1 cellular context compared by ENCODE assay signal in the genomic region with DNA sequence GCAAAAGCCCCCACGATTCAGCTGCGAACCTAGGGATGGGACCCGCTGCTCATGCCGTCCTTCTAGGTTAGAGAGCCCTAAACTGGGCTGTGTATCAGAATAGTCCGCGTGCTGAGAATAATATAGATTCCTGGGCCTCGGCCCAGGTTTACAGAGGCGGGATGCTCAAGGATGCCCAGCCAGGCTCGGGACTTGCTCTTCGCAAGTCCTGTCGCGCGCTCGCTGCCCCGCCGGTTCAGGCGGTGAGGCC.
TF ChIP-seq lines count a peak whose summit lies in the region.

No MANE protein-coding gene starts in this region.

TF ChIP-seq in GM23338, 12 proteins besides CTCF, POLR2A, EP300 and RAD21 (continued from another document):
- TF ChIP-seq, protein P1, sequence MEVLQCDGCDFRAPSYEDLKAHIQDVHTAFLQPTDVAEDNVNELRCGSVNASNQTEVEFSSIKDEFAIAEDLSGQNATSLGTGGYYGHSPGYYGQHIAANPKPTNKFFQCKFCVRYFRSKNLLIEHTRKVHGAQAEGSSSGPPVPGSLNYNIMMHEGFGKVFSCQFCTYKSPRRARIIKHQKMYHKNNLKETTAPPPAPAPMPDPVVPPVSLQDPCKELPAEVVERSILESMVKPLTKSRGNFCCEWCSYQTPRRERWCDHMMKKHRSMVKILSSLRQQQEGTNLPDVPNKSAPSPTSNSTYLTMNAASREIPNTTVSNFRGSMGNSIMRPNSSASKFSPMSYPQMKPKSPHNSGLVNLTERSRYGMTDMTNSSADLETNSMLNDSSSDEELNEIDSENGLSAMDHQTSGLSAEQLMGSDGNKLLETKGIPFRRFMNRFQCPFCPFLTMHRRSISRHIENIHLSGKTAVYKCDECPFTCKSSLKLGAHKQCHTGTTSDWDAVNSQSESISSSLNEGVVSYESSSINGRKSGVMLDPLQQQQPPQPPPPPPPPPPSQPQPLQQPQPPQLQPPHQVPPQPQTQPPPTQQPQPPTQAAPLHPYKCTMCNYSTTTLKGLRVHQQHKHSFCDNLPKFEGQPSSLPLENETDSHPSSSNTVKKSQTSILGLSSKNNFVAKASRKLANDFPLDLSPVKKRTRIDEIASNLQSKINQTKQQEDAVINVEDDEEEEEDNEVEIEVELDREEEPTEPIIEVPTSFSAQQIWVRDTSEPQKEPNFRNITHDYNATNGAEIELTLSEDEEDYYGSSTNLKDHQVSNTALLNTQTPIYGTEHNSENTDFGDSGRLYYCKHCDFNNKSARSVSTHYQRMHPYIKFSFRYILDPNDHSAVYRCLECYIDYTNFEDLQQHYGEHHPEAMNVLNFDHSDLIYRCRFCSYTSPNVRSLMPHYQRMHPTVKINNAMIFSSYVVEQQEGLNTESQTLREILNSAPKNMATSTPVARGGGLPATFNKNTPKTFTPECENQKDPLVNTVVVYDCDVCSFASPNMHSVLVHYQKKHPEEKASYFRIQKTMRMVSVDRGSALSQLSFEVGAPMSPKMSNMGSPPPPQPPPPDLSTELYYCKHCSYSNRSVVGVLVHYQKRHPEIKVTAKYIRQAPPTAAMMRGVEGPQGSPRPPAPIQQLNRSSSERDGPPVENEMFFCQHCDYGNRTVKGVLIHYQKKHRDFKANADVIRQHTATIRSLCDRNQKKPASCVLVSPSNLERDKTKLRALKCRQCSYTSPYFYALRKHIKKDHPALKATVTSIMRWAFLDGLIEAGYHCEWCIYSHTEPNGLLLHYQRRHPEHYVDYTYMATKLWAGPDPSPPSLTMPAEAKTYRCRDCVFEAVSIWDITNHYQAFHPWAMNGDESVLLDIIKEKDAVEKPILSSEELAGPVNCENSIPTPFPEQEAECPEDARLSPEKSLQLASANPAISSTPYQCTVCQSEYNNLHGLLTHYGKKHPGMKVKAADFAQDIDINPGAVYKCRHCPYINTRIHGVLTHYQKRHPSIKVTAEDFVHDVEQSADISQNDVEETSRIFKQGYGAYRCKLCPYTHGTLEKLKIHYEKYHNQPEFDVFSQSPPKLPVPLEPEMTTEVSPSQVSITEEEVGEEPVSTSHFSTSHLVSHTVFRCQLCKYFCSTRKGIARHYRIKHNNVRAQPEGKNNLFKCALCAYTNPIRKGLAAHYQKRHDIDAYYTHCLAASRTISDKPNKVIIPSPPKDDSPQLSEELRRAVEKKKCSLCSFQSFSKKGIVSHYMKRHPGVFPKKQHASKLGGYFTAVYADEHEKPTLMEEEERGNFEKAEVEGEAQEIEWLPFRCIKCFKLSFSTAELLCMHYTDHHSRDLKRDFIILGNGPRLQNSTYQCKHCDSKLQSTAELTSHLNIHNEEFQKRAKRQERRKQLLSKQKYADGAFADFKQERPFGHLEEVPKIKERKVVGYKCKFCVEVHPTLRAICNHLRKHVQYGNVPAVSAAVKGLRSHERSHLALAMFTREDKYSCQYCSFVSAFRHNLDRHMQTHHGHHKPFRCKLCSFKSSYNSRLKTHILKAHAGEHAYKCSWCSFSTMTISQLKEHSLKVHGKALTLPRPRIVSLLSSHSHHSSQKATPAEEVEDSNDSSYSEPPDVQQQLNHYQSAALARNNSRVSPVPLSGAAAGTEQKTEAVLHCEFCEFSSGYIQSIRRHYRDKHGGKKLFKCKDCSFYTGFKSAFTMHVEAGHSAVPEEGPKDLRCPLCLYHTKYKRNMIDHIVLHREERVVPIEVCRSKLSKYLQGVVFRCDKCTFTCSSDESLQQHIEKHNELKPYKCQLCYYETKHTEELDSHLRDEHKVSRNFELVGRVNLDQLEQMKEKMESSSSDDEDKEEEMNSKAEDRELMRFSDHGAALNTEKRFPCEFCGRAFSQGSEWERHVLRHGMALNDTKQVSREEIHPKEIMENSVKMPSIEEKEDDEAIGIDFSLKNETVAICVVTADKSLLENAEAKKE (CRISPR knock-in tag; IDR thresholded peaks at IDR 0.05), result no peak
- TF ChIP-seq, protein P2, sequence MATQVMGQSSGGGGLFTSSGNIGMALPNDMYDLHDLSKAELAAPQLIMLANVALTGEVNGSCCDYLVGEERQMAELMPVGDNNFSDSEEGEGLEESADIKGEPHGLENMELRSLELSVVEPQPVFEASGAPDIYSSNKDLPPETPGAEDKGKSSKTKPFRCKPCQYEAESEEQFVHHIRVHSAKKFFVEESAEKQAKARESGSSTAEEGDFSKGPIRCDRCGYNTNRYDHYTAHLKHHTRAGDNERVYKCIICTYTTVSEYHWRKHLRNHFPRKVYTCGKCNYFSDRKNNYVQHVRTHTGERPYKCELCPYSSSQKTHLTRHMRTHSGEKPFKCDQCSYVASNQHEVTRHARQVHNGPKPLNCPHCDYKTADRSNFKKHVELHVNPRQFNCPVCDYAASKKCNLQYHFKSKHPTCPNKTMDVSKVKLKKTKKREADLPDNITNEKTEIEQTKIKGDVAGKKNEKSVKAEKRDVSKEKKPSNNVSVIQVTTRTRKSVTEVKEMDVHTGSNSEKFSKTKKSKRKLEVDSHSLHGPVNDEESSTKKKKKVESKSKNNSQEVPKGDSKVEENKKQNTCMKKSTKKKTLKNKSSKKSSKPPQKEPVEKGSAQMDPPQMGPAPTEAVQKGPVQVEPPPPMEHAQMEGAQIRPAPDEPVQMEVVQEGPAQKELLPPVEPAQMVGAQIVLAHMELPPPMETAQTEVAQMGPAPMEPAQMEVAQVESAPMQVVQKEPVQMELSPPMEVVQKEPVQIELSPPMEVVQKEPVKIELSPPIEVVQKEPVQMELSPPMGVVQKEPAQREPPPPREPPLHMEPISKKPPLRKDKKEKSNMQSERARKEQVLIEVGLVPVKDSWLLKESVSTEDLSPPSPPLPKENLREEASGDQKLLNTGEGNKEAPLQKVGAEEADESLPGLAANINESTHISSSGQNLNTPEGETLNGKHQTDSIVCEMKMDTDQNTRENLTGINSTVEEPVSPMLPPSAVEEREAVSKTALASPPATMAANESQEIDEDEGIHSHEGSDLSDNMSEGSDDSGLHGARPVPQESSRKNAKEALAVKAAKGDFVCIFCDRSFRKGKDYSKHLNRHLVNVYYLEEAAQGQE (IDR thresholded peaks at IDR 0.05; ENCODE audit: unreplicated experiment), result no peak
- TF ChIP-seq POLR2AphosphoS5 (IDR thresholded peaks at IDR 0.05; ENCODE audit: low read depth), result no peak
- TF ChIP-seq ZNF114 (CRISPR knock-in tag; IDR thresholded peaks at IDR 0.05), result no peak
- no peak for TF ChIP-seq JUNB (IDR thresholded peaks at IDR 0.05; ENCODE audit: unreplicated experiment)
- TF ChIP-seq NANOG (IDR thresholded peaks at IDR 0.05; ENCODE audit: borderline replicate concordance), result no peak
